In genomic region chr3:14403636-14404395, GRCh38 we compare ENCODE assay signal across 1 cellular context.
A peak's percentile ranks its signal among the peaks of the same experiment; 100 is the strongest.
TF ChIP-seq lines count a peak whose summit lies in the region.

No MANE protein-coding gene starts in this region.

TF ChIP-seq in K562, 482 proteins besides CTCF, POLR2A, EP300 and RAD21 (continued from another document):
- peak; percentile 9; the same call in 1 of the 2 replicates for TF ChIP-seq ZBTB7A (IDR thresholded peaks at IDR 0.05; ENCODE audit: borderline replicate concordance, control insufficient read depth, low read depth, low read length)
- peak; percentile 48; the same call in 1 of the 2 replicates for TF ChIP-seq KAT7 (CRISPR knock-in tag; IDR thresholded peaks at IDR 0.05; ENCODE audit: borderline replicate concordance)
- TF ChIP-seq ZNF699 (CRISPR knock-in tag; IDR thresholded peaks at IDR 0.05; ENCODE audit: insufficient replicate concordance): no peak
- TF ChIP-seq VEZF1 (CRISPR knock-in tag; IDR thresholded peaks at IDR 0.05): peak; percentile 50
- no peak for TF ChIP-seq CREB3 (tag; conservative IDR thresholded peaks at IDR 0.05; ENCODE audit: low read depth)
- TF ChIP-seq TEAD2 (tag; IDR thresholded peaks at IDR 0.05): no peak
